11 cellular contexts compared by ENCODE assay signal in the genomic region with DNA sequence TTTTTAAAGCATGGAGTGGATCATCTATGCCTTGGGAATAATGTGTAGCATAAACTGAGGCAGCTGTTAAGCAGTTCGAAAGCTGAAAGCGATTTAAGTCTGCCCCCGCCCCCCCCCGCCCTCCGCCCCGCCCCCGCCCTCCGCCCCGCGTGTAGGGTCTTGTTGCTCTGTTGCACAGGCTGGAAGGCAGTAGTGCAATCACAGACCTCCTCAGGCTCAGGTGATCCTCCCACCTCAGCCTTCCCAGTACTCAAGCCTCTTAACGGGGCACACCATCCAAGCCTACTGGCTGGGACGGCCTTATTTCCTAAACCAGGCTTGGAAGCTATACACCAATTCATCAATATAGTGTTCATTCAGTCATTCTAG. TPM values are rescaled to one million over a fixed set of nuclear protein-coding genes. Genes with fewer than 3 reads are reported as not detected.
A peak's percentile ranks its signal among the peaks of the same experiment; 100 is the strongest.
DNase-seq lines count a peak whose midpoint lies in the region; ATAC-seq and TF ChIP-seq lines count a peak whose summit lies in the region.
"Had no signal": no experiment of that assay in that cellular context is flagged by ENCODE, and none has a peak within 500 bp of the region (broad histone marks: within the 10 kb centered on the region; RNA-seq: fewer than 3 reads in every experiment).

No MANE protein-coding gene starts in this region.

- no peak for TF ChIP-seq POLR2A in lower leg skin (IDR thresholded peaks at IDR 0.05)

- H3K4me3 ChIP-seq in SJCRH30: no peak overlapping the region
- no peak overlapping the region for H3K4me3 ChIP-seq in lower leg skin (ENCODE audit: low read depth, poor library complexity, severe bottlenecking)
- H3K4me3 ChIP-seq: BLaER1, K562 had no signal

- H3K4me3 Mint-ChIP-seq in stimulated activated naive CD8-positive, alpha-beta T cell treated with anti-CD3 and anti-CD28 coated beads, Interleukin-15, amount 100 ng/mL, for 72 hours: peak overlapping the region in 1 of 2 donors; percentile 76
- peak overlapping the region; percentile 84 for H3K4me3 Mint-ChIP-seq in nephron progenitor cell

- H3K9me3 Mint-ChIP-seq in stimulated activated naive CD8-positive, alpha-beta T cell treated with anti-CD3 and anti-CD28 coated beads, Interleukin-15, amount 100 ng/mL, for 72 hours: no peaks in the 10 kb centered on the region
- no peaks in the 10 kb centered on the region for H3K9me3 Mint-ChIP-seq in nephron progenitor cell

- ATAC-seq in stimulated activated naive CD8-positive, alpha-beta T cell treated with anti-CD3 and anti-CD28 coated beads, Interleukin-15, amount 100 ng/mL, for 72 hours: peak; percentile 31
- ATAC-seq in stimulated activated naive CD8-positive, alpha-beta T cell treated with anti-CD3 and anti-CD28 coated beads, Interleukin-15, Interleukin-2, amounts not matched to agents 100 U/mL and 50 U/mL, for 24 hours: no peak
- peak; percentile 12 for ATAC-seq in esophagus mucosa
- ATAC-seq: K562 had no signal

- peaks cover 5% of the 10 kb centered on the region for H3K4me1 Mint-ChIP-seq in stimulated activated naive CD8-positive, alpha-beta T cell treated with anti-CD3 and anti-CD28 coated beads, Interleukin-15, amount 100 ng/mL, for 72 hours
- peaks cover 28% of the 10 kb centered on the region for H3K4me1 Mint-ChIP-seq in nephron progenitor cell

- H3K36me3 Mint-ChIP-seq in nephron progenitor cell (ENCODE audit: low read depth): no peaks in the 10 kb centered on the region

- TF ChIP-seq CTCF in nephron progenitor cell (IDR thresholded peaks at IDR 0.05): no peak
- no peak for TF ChIP-seq CTCF in lower leg skin (IDR thresholded peaks at IDR 0.05)

- intact Hi-C loops in lower leg skin (cut with DNase I; ENCODE audit: low total_unique reads): no loop called here

- peaks cover 14% of the 10 kb centered on the region for H3K27me3 Mint-ChIP-seq in stimulated activated naive CD8-positive, alpha-beta T cell treated with anti-CD3 and anti-CD28 coated beads, Interleukin-15, amount 100 ng/mL, for 72 hours
- H3K27me3 Mint-ChIP-seq in nephron progenitor cell (ENCODE audit: low read depth, poor library complexity): no peaks in the 10 kb centered on the region

- peaks cover 24% of the 10 kb centered on the region for H3K4me1 ChIP-seq in SJCRH30
- H3K4me1 ChIP-seq: BLaER1 had no signal

- DNase-seq in stimulated activated naive CD8-positive, alpha-beta T cell treated with anti-CD3 and anti-CD28 coated beads, Interleukin-15, amount 100 ng/mL, for 72 hours: no peak
- no peak for DNase-seq in stimulated activated naive CD8-positive, alpha-beta T cell treated with anti-CD3 and anti-CD28 coated beads, Interleukin-15, Interleukin-2, amounts not matched to agents 100 U/mL and 50 U/mL, for 24 hours
- DNase-seq in nephron progenitor cell: no peak
- no peak for DNase-seq in SJCRH30
- DNase-seq in lower leg skin (ENCODE audit: low spot score in 2 of 2): no peak
- no peak for DNase-seq in SHP77 treated with DMSO at 0.1 percent for 48 hours (lab: John Stamatoyannopoulos, UW)
- DNase-seq in RKO (ENCODE audit: low spot score): no peak
- DNase-seq: NCI-H2171 treated with DMSO at 0.1 percent for 48 hours had no signal

- no peaks in the 10 kb centered on the region for H3K27me3 ChIP-seq in SJCRH30
- H3K27me3 ChIP-seq: BLaER1 had no signal

- H3K27ac ChIP-seq in SJCRH30: no peak overlapping the region
- H3K27ac ChIP-seq: BLaER1 had no signal

- no peaks in the 10 kb centered on the region for H3K36me3 ChIP-seq in SJCRH30
- H3K36me3 ChIP-seq: BLaER1 had no signal

- no peaks in the 10 kb centered on the region for H3K9me3 ChIP-seq in SJCRH30 (replicated peaks)
- H3K9me3 ChIP-seq: BLaER1 had no signal

- no peak overlapping the region for H3K27ac Mint-ChIP-seq in stimulated activated naive CD8-positive, alpha-beta T cell treated with anti-CD3 and anti-CD28 coated beads, Interleukin-15, amount 100 ng/mL, for 72 hours
- no peak overlapping the region for H3K27ac Mint-ChIP-seq in nephron progenitor cell

- 14 to 16% methylated on average over 12 of the region's 12 CpGs for WGBS in lower leg skin, 2 donors

RNA-seq across cellular contexts. Expression of a gene that starts 0.9 kb away (rescaled TPM):
- total RNA-seq in esophagus mucosa (0.28 TPM), lower leg skin (1 to 10 TPM in 1 of 4 donors, under 1 TPM in 2, not detected in 1; 0.21 to 1.1 (median 0.45) TPM)
- total RNA-seq in SJCRH30 (2014; rRNA removed; shearing (Covaris generic)): 0.18 TPM in 1 of 2 replicates, not detected in the other
